In genomic region chr14:104792945-104793702, GRCh38 we compare ENCODE assay signal across 10 cellular contexts. TPM values are rescaled to one million over a fixed set of nuclear protein-coding genes. Genes with fewer than 3 reads are reported as not detected.
DNase-seq lines count a peak whose midpoint lies in the region; ATAC-seq, FAIRE-seq and TF ChIP-seq lines count a peak whose summit lies in the region.
"Had no signal": no experiment of that assay in that cellular context is flagged by ENCODE, and none has a peak within 500 bp of the region (broad histone marks: within the 10 kb centered on the region; RNA-seq: fewer than 3 reads in every experiment).

No MANE protein-coding gene starts in this region.

- TF ChIP-seq RAD21 in H1 (IDR thresholded peaks at IDR 0.05 in 1 of 2, conservative IDR thresholded peaks at IDR 0.05 in 1 of 2; ENCODE audit: low read depth in 2 of 2, low read length in 2 of 2), result peak; percentile 34 to 46; a peak in 2 of 4 replicates

- no peaks in the 10 kb centered on the region for H3K27me3 Mint-ChIP-seq in Caco-2 (ENCODE audit: insufficient read depth, unreplicated experiment)
- no peaks in the 10 kb centered on the region for H3K27me3 Mint-ChIP-seq in progenitor cell of endocrine pancreas

- H3K9ac ChIP-seq in H1 (replicated peaks in 1 of 4; ENCODE audit: extremely low read depth in 1 of 4, low read depth in 3 of 4, low read length in 3 of 4), result no peak overlapping the region

- H3K36me3 ChIP-seq in Caco-2 (ENCODE audit: control insufficient read depth, insufficient read depth, low read length) (no peaks in the 10 kb centered on the region), OCI-LY7 (ENCODE audit: insufficient read depth, low read length) (peaks cover 4% of the 10 kb centered on the region; the same call in 1 of the 2 replicates), H1 (ENCODE audit: control insufficient read depth in 2 of 4, insufficient read depth in 4 of 4, low read length in 3 of 4) (peaks cover 0 to 4% (median 0%) of the 10 kb centered on the region in 4 experiments; a peak in 3 of 8 replicates)

- peaks cover 13% of the 10 kb centered on the region; the same call in 1 of the 2 replicates for H3K23me2 ChIP-seq in H1 (ENCODE audit: low read depth, low read length)

- H4K20me1 ChIP-seq in OCI-LY7 (ENCODE audit: insufficient read depth, low read length) (peaks cover 9% of the 10 kb centered on the region; the same call in 1 of the 2 replicates), H1 (replicated peaks in 1 of 2; ENCODE audit: control insufficient read depth in 1 of 2, insufficient read depth in 2 of 2, low read length in 2 of 2) (peaks cover 26 to 35% of the 10 kb centered on the region in 2 experiments)

- peaks cover 8% of the 10 kb centered on the region for H3K79me1 ChIP-seq in H1 (ENCODE audit: low read depth, low read length)

- TF ChIP-seq CTCF in Caco-2 (IDR thresholded peaks at IDR 0.05; ENCODE audit: insufficient read depth in 1 of 2, low read depth in 1 of 2, low read length in 1 of 2, severe bottlenecking in 1 of 2, unreplicated experiment in 1 of 2), result no peak
- no peak for TF ChIP-seq CTCF in OCI-LY7 (conservative IDR thresholded peaks at IDR 0.05; ENCODE audit: low read length)
- TF ChIP-seq CTCF in H1 (IDR thresholded peaks at IDR 0.05; ENCODE audit: control extremely low read depth in 1 of 3, insufficient read depth in 1 of 3, low read depth in 1 of 3, low read length in 3 of 3), result peak in 2 of 3 experiments; percentile 53 to 58; a peak in 3 of 4 replicates
- peak; percentile 31 for TF ChIP-seq CTCF in progenitor cell of endocrine pancreas (IDR thresholded peaks at IDR 0.05; ENCODE audit: unreplicated experiment)

- no peak overlapping the region for H3K14ac ChIP-seq in H1 (ENCODE audit: insufficient read length)

- peak overlapping the region; percentile 11; the same call in 1 of the 2 replicates for H2AK5ac ChIP-seq in H1 (ENCODE audit: low read depth, low read length)

- H3K4me1 ChIP-seq in Caco-2, result peaks cover 33% of the 10 kb centered on the region
- H3K4me1 ChIP-seq in OCI-LY7 (ENCODE audit: insufficient read depth, low read length, poor library complexity, severe bottlenecking), result peaks cover 21% of the 10 kb centered on the region
- H3K4me1 ChIP-seq in H1 (replicated peaks in 1 of 4; ENCODE audit: control insufficient read depth in 3 of 4, insufficient read depth in 4 of 4, low read length in 3 of 4), result peaks cover 4 to 41% (median 30%) of the 10 kb centered on the region in 4 experiments

- no peak overlapping the region for H3K56ac ChIP-seq in H1 (replicated peaks; ENCODE audit: insufficient read length, low read depth, low read length)

- 0 out of 2 replicates have a peak overlapping the region, but pooled peaks have one; percentile 87 for H2BK12ac ChIP-seq in H1 (ENCODE audit: low read depth, low read length)

- H4K8ac ChIP-seq in H1 (ENCODE audit: extremely low read depth, insufficient read depth, low read length), result no peak overlapping the region

- TF ChIP-seq POLR2A in H1 (IDR thresholded peaks at IDR 0.05; ENCODE audit: control extremely low read depth in 1 of 2, low read depth in 2 of 2, low read length in 2 of 2), result no peak

- H3K79me2 ChIP-seq in OCI-LY7 (ENCODE audit: insufficient read depth, low read depth, low read length), result no peaks in the 10 kb centered on the region
- peaks cover 0 to 6% of the 10 kb centered on the region in 2 experiments; a peak in 1 of 4 replicates for H3K79me2 ChIP-seq in H1 (ENCODE audit: control insufficient read depth in 1 of 2, insufficient read depth in 2 of 2, low read length in 2 of 2)

- H3K9me2 ChIP-seq in OCI-LY7 (ENCODE audit: insufficient read depth, low read length), result no peaks in the 10 kb centered on the region

- POLR2A ChIA-PET in Caco-2 (lab: Charles Lee), result no interaction called here
- POLR2A ChIA-PET in OCI-LY7 (lab: Charles Lee), result no interaction called here
- POLR2A ChIA-PET in H1 (lab: Charles Lee; ENCODE audit: partially characterized antibody), result interaction anchor here (1.7 kb wide), 1 partner anchor 23 kb away, joined by 9 read pairs; no protein-coding TSS in a partner anchor

- H3K4me3 ChIP-seq in Caco-2 (ENCODE audit: low read depth, low read length) (no peak overlapping the region), OCI-LY7 (ENCODE audit: low read depth, low read length, poor library complexity, severe bottlenecking) (no peak overlapping the region), H1 (ENCODE audit: extremely low read depth in 1 of 4, insufficient read depth in 2 of 4, low read depth in 3 of 4, low read length in 4 of 4) (no peak overlapping the region; a peak in 1 of 8 replicates)

- H2AFZ ChIP-seq in OCI-LY7 (ENCODE audit: low read length) (no peak overlapping the region), H1 (ENCODE audit: low read length) (no peak overlapping the region)

- H3K4me1 Mint-ChIP-seq in Caco-2 (ENCODE audit: low read depth, unreplicated experiment) (no peaks in the 10 kb centered on the region), progenitor cell of endocrine pancreas (ENCODE audit: low read depth) (peaks cover 25% of the 10 kb centered on the region)

- H3K23ac ChIP-seq in H1 (ENCODE audit: insufficient read length), result no peak overlapping the region

- peak overlapping the region; percentile 2; the same call in 1 of the 2 replicates for H2BK15ac ChIP-seq in H1 (ENCODE audit: low read length)

- H3K9me3 Mint-ChIP-seq in Caco-2 (ENCODE audit: unreplicated experiment), result no peaks in the 10 kb centered on the region
- H3K9me3 Mint-ChIP-seq in progenitor cell of endocrine pancreas (ENCODE audit: low read depth), result no peaks in the 10 kb centered on the region

- H3K4me3 Mint-ChIP-seq in Caco-2 (ENCODE audit: unreplicated experiment), result peak overlapping the region; percentile 77
- H3K4me3 Mint-ChIP-seq in progenitor cell of endocrine pancreas (ENCODE audit: low read depth), result peak overlapping the region; percentile 82

- WGBS in H1 (ENCODE audit: extremely low coverage in 1 of 2, insufficient coverage in 1 of 2, insufficient read length in 1 of 2, insufficient replicate concordance in 2 of 2, low coverage in 1 of 2, low lambda C conversion rate in 2 of 2, missing lambda C conversion rate in 1 of 2), 2 experiments, result 68% methylated on average over 15 of the region's 16 CpGs; no CpG with 5 or more reads in 1 of the 2 experiments

- no peak overlapping the region for H4K5ac ChIP-seq in H1 (ENCODE audit: insufficient read length, low read depth, low read length)

- H3K18ac ChIP-seq in H1 (ENCODE audit: extremely low read depth, low read length), result no peak overlapping the region

- no peaks in the 10 kb centered on the region for H3K9me3 ChIP-seq in Caco-2
- no peaks in the 10 kb centered on the region for H3K9me3 ChIP-seq in OCI-LY7 (ENCODE audit: low read length)
- no peaks in the 10 kb centered on the region for H3K9me3 ChIP-seq in H1 (ENCODE audit: insufficient read depth in 2 of 2, low read depth in 1 of 2, low read length in 1 of 2)

- intact Hi-C loops in Caco-2 (cut with micrococcal nuclease; ENCODE audit: unreplicated experiment), result no loop called here
- intact Hi-C loops in OCI-LY7 (cut with micrococcal nuclease; ENCODE audit: unreplicated experiment), result no loop called here

- H3K27ac Mint-ChIP-seq in Caco-2 (ENCODE audit: unreplicated experiment), result no peak overlapping the region
- H3K27ac Mint-ChIP-seq in progenitor cell of endocrine pancreas, result peak overlapping the region; percentile 56

- no peak overlapping the region for H2BK120ac ChIP-seq in H1 (replicated peaks; ENCODE audit: low read depth, low read length)

- H2BK20ac ChIP-seq in H1 (ENCODE audit: low read length), result peak overlapping the region; percentile 48; the same call in 1 of the 2 replicates

- H3K27ac ChIP-seq in OCI-LY7 (ENCODE audit: low read depth, low read length, poor library complexity, severe bottlenecking) (no peak overlapping the region), H1 (ENCODE audit: low read depth, low read length) (no peak overlapping the region)

- H3K4me2 ChIP-seq in OCI-LY7 (ENCODE audit: low read length), result peak overlapping the region; percentile 100; the same call in 1 of the 2 replicates
- peak overlapping the region; percentile 88 to 93 for H3K4me2 ChIP-seq in H1 (ENCODE audit: insufficient read depth in 1 of 2, low read depth in 2 of 2, low read length in 2 of 2)

- CTCF ChIA-PET in Caco-2 (lab: Charles Lee) (no interaction called here), OCI-LY7 (lab: Charles Lee; ENCODE audit: unreplicated experiment) (no interaction called here), H1 (lab: Charles Lee; ENCODE audit: partially characterized antibody) (interaction anchor here (0.6 to 11.1 kb wide), 8 partner anchors 14 to 252 kb away, joined by 3 to 110 read pairs (median 4); no protein-coding TSS in a partner anchor)

- TF ChIP-seq EP300 in H1 (IDR thresholded peaks at IDR 0.05; ENCODE audit: borderline replicate concordance in 1 of 2, low read depth in 2 of 2, low read length in 2 of 2), result no peak

- no peak for DNase-seq in Caco-2
- no peak for DNase-seq in OCI-LY7 (ENCODE audit: low spot score)
- DNase-seq in H1 (ENCODE audit: low read depth in 1 of 2, low spot score in 2 of 2), result peak in 1 of 2 experiments; percentile 77
- no peak for DNase-seq in progenitor cell of endocrine pancreas (ENCODE audit: low spot score, unreplicated experiment)
- no peak for DNase-seq in middle frontal gyrus (ENCODE audit: extremely low spot score, low spot score)
- DNase-seq in NCI-H69 (lab: John Stamatoyannopoulos, UW), result no peak
- DNase-seq: kidney glomerular epithelial cell had no signal

- H2BK5ac ChIP-seq in H1 (ENCODE audit: low read depth, low read length), result no peak overlapping the region

- BruUV-seq in Caco-2 (replicated peaks; lab: Mats Ljungman, UMichigan) (no TSS peak), OCI-LY7 (replicated peaks; lab: Mats Ljungman, UMichigan) (no TSS peak)

- H3K27me3 ChIP-seq in Caco-2 (replicated peaks; ENCODE audit: control insufficient read depth, insufficient read depth, low read length), result no peaks in the 10 kb centered on the region
- H3K27me3 ChIP-seq in H1 (replicated peaks in 1 of 4; ENCODE audit: control insufficient read depth in 3 of 4, extremely low read depth in 1 of 4, insufficient read depth in 3 of 4, low read length in 3 of 4), result peaks cover 2 to 30% (median 25%) of the 10 kb centered on the region in 4 experiments

- FAIRE-seq in H1 (lab: Jason Lieb, UNC), result no peak
- FAIRE-seq: TTC549 had no signal

- H3K4ac ChIP-seq in H1 (replicated peaks; ENCODE audit: insufficient read length, low read depth, low read length), result no peak overlapping the region

- ATAC-seq in GM21528 (IDR thresholded peaks at IDR 0.05; ENCODE audit: low FRiP score, unreplicated experiment) (no peak), GM21360 (IDR thresholded peaks at IDR 0.05; ENCODE audit: unreplicated experiment) (no peak)

- H3K36me3 Mint-ChIP-seq in Caco-2 (ENCODE audit: insufficient read depth, unreplicated experiment) (peaks cover 5% of the 10 kb centered on the region), progenitor cell of endocrine pancreas (ENCODE audit: insufficient read depth) (no peaks in the 10 kb centered on the region)

- H4K91ac ChIP-seq in H1 (replicated peaks; ENCODE audit: insufficient read length, low read length), result peak overlapping the region; percentile 39

RNA-seq across cellular contexts. Expression of gene AKT1, which starts 2.4 kb away (rescaled TPM):
- total RNA-seq in Caco-2 (2022) (110 and 111 TPM in 2 replicates), OCI-LY7 (2022) (108 and 109 TPM in 2 replicates), progenitor cell of endocrine pancreas (147 and 151 TPM in 2 replicates)
- 75.4 and 83.0 TPM in 2 replicates for total RNA-seq in OCI-LY7 (2014; rRNA removed; shearing (Covaris generic))
- 62.1 and 71.5 TPM in 2 replicates for total RNA-seq in H1 (2021; fragmentation: NEBNext Ultra II Directional; extraction: Animal tissue kit (Norgen Biotek cat#: 25700))
- 68.1 and 89.8 TPM in 2 replicates for polyA plus RNA-seq in H1 (2011; rRNA removed)
- polyA plus RNA-seq in H1 (2011; cell fraction: cytosol; rRNA removed), result 86.7 TPM
- polyA plus RNA-seq in H1 (2011; cell fraction: nucleus; rRNA removed), result 135 TPM
- polyA plus RNA-seq in H1 (2012, experiment 1 of 2), result 53.7 to 73.1 TPM (median 68.0 TPM) in 4 replicates
- polyA plus RNA-seq in H1 (2012, experiment 2 of 2), result 53.5 TPM
- 44.6 TPM for polyA plus RNA-seq in H1 (2013, experiment 1 of 2)
- 45.6 TPM for polyA plus RNA-seq in H1 (2013, experiment 2 of 2)
- 43.3 and 54.9 TPM in 2 replicates for polyA minus RNA-seq in H1 (2011; rRNA and poly(A)+ RNA removed)
- polyA minus RNA-seq in H1 (2011; cell fraction: cytosol; rRNA and poly(A)+ RNA removed), result 46.9 TPM
- polyA minus RNA-seq in H1 (2011; cell fraction: nucleus; rRNA and poly(A)+ RNA removed), result 28.2 TPM

RNA-seq across cellular contexts. Expression of gene ZBTB42, which starts 7.8 kb away (rescaled TPM):
- total RNA-seq in Caco-2 (2022), result 9.1 and 9.7 TPM in 2 replicates
- total RNA-seq in OCI-LY7 (2014; rRNA removed; shearing (Covaris generic)), result 0.98 and 2.4 TPM in 2 replicates
- total RNA-seq in OCI-LY7 (2022), result 1.9 and 2.4 TPM in 2 replicates
- total RNA-seq in H1 (2021; fragmentation: NEBNext Ultra II Directional; extraction: Animal tissue kit (Norgen Biotek cat#: 25700)), result 2.8 and 2.9 TPM in 2 replicates
- 3.1 and 3.7 TPM in 2 replicates for polyA plus RNA-seq in H1 (2011; rRNA removed)
- polyA plus RNA-seq in H1 (2011; cell fraction: cytosol; rRNA removed), result 2.5 TPM
- 4.0 TPM for polyA plus RNA-seq in H1 (2011; cell fraction: nucleus; rRNA removed)
- polyA plus RNA-seq in H1 (2012, experiment 1 of 2), result 1.5 to 3.3 TPM (median 2.9 TPM) in 4 replicates
- polyA plus RNA-seq in H1 (2012, experiment 2 of 2), result 2.3 TPM
- 1.2 TPM for polyA plus RNA-seq in H1 (2013, experiment 1 of 2)
- 1.2 TPM for polyA plus RNA-seq in H1 (2013, experiment 2 of 2)
- 3.4 and 4.0 TPM in 2 replicates for polyA minus RNA-seq in H1 (2011; rRNA and poly(A)+ RNA removed)
- polyA minus RNA-seq in H1 (2011; cell fraction: cytosol; rRNA and poly(A)+ RNA removed), result 2.7 TPM
- polyA minus RNA-seq in H1 (2011; cell fraction: nucleus; rRNA and poly(A)+ RNA removed), result 7.3 TPM
- total RNA-seq in progenitor cell of endocrine pancreas, result 12.3 and 12.6 TPM in 2 replicates

RNA-seq across cellular contexts. Expression of gene SIVA1, which starts 40.2 kb away (rescaled TPM):
- 99.3 and 105 TPM in 2 replicates for total RNA-seq in Caco-2 (2022)
- 215 and 244 TPM in 2 replicates for total RNA-seq in OCI-LY7 (2014; rRNA removed; shearing (Covaris generic))
- 88.3 and 111 TPM in 2 replicates for total RNA-seq in OCI-LY7 (2022)
- 123 and 135 TPM in 2 replicates for total RNA-seq in H1 (2021; fragmentation: NEBNext Ultra II Directional; extraction: Animal tissue kit (Norgen Biotek cat#: 25700))
- polyA plus RNA-seq in H1 (2011; rRNA removed), result 517 and 589 TPM in 2 replicates
- 330 TPM for polyA plus RNA-seq in H1 (2011; cell fraction: cytosol; rRNA removed)
- 307 TPM for polyA plus RNA-seq in H1 (2011; cell fraction: nucleus; rRNA removed)
- 85.5 to 181 TPM (median 172 TPM) in 4 replicates for polyA plus RNA-seq in H1 (2012, experiment 1 of 2)
- 271 TPM for polyA plus RNA-seq in H1 (2012, experiment 2 of 2)
- polyA plus RNA-seq in H1 (2013, experiment 1 of 2), result 207 TPM
- polyA plus RNA-seq in H1 (2013, experiment 2 of 2), result 187 TPM
- 23.9 and 34.6 TPM in 2 replicates for polyA minus RNA-seq in H1 (2011; rRNA and poly(A)+ RNA removed)
- 70.6 TPM for polyA minus RNA-seq in H1 (2011; cell fraction: cytosol; rRNA and poly(A)+ RNA removed)
- 52.2 TPM for polyA minus RNA-seq in H1 (2011; cell fraction: nucleus; rRNA and poly(A)+ RNA removed)
- total RNA-seq in progenitor cell of endocrine pancreas, result 98.6 and 116 TPM in 2 replicates

Comparison
In these comparisons a context has a peak if more than half of its experiments do, and no peak if none do; other contexts are left out.
1. CTCF ChIP-seq: peak in H1 (2 of 3) and progenitor cell of endocrine pancreas (single experiment); none in Caco-2 (0 of 2) and OCI-LY7 (single experiment).